36 cellular contexts compared by ENCODE assay signal in the genomic region with DNA sequence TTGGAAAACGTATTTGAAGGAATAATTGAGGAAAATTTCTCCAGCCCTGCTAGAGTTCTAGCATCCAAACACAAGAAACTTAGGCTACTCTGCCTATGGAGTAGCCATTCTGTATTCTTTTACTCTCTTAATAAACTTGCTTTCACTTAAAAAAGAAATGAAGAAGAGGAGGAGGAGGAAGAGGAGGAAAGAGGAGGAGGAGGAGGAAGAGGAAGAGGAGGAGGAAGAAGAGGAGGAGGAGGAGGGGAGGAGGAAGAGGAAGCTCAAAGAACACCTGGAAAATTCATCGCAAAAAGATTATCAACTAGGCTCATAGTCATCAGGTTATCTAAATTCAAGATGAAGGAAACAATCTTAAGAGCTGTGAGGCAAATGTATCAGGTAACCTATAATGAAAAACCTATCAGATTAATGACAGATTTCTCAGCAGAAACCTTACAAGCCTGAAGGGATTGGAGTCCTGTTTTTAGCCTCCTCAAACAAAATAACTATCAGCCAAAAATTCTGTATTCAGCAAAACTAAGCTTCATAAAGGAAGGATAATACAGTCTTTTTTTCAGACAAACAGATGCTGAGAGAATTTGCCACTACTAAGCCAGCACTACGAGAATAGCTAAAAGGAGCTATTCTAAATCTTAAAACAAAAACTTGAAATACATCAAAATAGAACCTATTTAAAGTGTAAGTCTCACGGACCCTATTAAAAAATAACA. TPM values are rescaled to one million over a fixed set of nuclear protein-coding genes. Genes with fewer than 3 reads are reported as not detected.
"Had no signal": no experiment of that assay in that cellular context is flagged by ENCODE, and none has a peak within 500 bp of the region (broad histone marks: within the 10 kb centered on the region; RNA-seq: fewer than 3 reads in every experiment).

No MANE protein-coding gene starts in this region.

- H3K36me3 ChIP-seq: ascending aorta, cardiac muscle cell, WERI-Rb-1 had no signal

- H3K4me3 ChIP-seq: ascending aorta, cardiac muscle cell had no signal

- H3K4me1 ChIP-seq: ascending aorta had no signal

- FAIRE-seq: bronchial epithelial cell, TTC549 had no signal

- DNase-seq: activated CD4-positive, alpha-beta memory T cell treated with anti-CD3 and anti-CD28 coated beads, Interleukin-2, amount 10 ng/mL, durations not matched to agents 7 days and 5 days; activated CD4-positive, alpha-beta T cell treated with anti-CD3 and anti-CD28 coated beads for 1 hour; activated CD4-positive, alpha-beta T cell treated with anti-CD3 and anti-CD28 coated beads for 36 hours; activated CD4-positive, alpha-beta T cell treated with anti-CD3 and anti-CD28 coated beads for 48 hours; activated CD4-positive, alpha-beta T cell treated with anti-CD3 and anti-CD28 coated beads, Interleukin-2, amount 10 ng/mL, durations not matched to agents 7 days and 5 days; activated CD4-positive, alpha-beta T cell treated with anti-CD3 and anti-CD28 coated beads, Interleukin-2, amount 50 U/mL, for 48 hours; activated CD4-positive, CD25-positive, alpha-beta regulatory T cell; activated CD8-positive, alpha-beta memory T cell treated with anti-CD3 and anti-CD28 coated beads for 24 hours; activated CD8-positive, alpha-beta memory T cell treated with anti-CD3 and anti-CD28 coated beads, Interleukin-2, amount 10 ng/mL, durations not matched to agents 7 days and 5 days; activated CD8-positive, alpha-beta memory T cell treated with anti-CD3 and anti-CD28 coated beads, Interleukin-2, amount 50 U/mL, for 48 hours; activated CD8-positive, alpha-beta T cell treated with anti-CD3 and anti-CD28 coated beads, Interleukin-2, amount 10 ng/mL, durations not matched to agents 7 days and 5 days; activated effector memory CD4-positive, alpha-beta T cell treated with Interleukin-2 at 50 U/mL for 16 hours; activated gamma-delta T cell; activated naive CD4-positive, alpha-beta T cell treated with anti-CD3 and anti-CD28 coated beads, Interleukin-2, amount 10 ng/mL, durations not matched to agents 7 days and 5 days; activated naive CD4-positive, alpha-beta T cell treated with Interleukin-2 at 50 U/mL for 16 hours; activated naive CD8-positive, alpha-beta T cell treated with anti-CD3 and anti-CD28 coated beads, Interleukin-2, amount 10 ng/mL, durations not matched to agents 7 days and 5 days; activated naive CD8-positive, alpha-beta T cell treated with anti-CD3 and anti-CD28 coated beads, Interleukin-2, amount 50 U/mL, for 24 hours; activated T-cell treated with anti-CD3 and anti-CD28 coated beads, Interleukin-2, amount 50 U/mL, for 24 hours; activated T-cell treated with anti-CD3 and anti-CD28 coated beads, Interleukin-2, amount 50 U/mL, for 48 hours; amygdala; anterior cingulate cortex; caudate nucleus; cerebellar nuclear complex; T-helper 1 cell; T-helper 2 cell; T-helper 9 cell; WERI-Rb-1 had no signal

- H3K27me3 ChIP-seq: ascending aorta, cardiac muscle cell had no signal

- H3K27ac ChIP-seq: ascending aorta, cardiac muscle cell, WERI-Rb-1 had no signal

- ATAC-seq: activated CD4-positive, alpha-beta T cell treated with anti-CD3 and anti-CD28 coated beads for 36 hours; activated CD4-positive, CD25-positive, alpha-beta regulatory T cell treated with anti-CD3 and anti-CD28 coated beads, Interleukin-2, amount 50 U/mL, for 24 hours; activated CD8-positive, alpha-beta memory T cell treated with anti-CD3 and anti-CD28 coated beads, Interleukin-2, amount 10 ng/mL, durations not matched to agents 7 days and 5 days; activated CD8-positive, alpha-beta T cell treated with anti-CD3 and anti-CD28 coated beads, Interleukin-2, amount 10 ng/mL, durations not matched to agents 7 days and 5 days; activated naive CD8-positive, alpha-beta T cell treated with anti-CD3 and anti-CD28 coated beads, Interleukin-2, amount 50 U/mL, for 24 hours; WTC11 had no signal

RNA-seq across cellular contexts. Expression of gene DSC1, which starts 56.2 kb away (rescaled TPM):
- total RNA-seq: activated CD4-positive, alpha-beta memory T cell treated with anti-CD3 and anti-CD28 coated beads, Interleukin-2, amount 10 ng/mL, durations not matched to agents 7 days and 5 days; activated CD8-positive, alpha-beta memory T cell treated with anti-CD3 and anti-CD28 coated beads, Interleukin-2, amount 10 ng/mL, durations not matched to agents 7 days and 5 days; activated T-helper 2 cell treated with anti-CD3 and anti-CD28 coated beads, Interferon-gamma antibody, Interleukin-2, Interleukin-4, amounts not matched to agents 10 μg/mL and 5 μg/mL and 100 μg/mL, durations not matched to agents 14 hours and 24 hours and 36 hours; ascending aorta; bronchial epithelial cell; cardiac muscle cell; chondrocyte; WTC11 had no signal
- polyA plus RNA-seq: adipose tissue, cardiac muscle cell had no signal
